In genomic region chr12:54134850-54135249, GRCh38 we compare ENCODE assay signal across 17 cellular contexts. TPM values are rescaled to one million over a fixed set of nuclear protein-coding genes. Genes with fewer than 3 reads are reported as not detected.
A peak's percentile ranks its signal among the peaks of the same experiment; 100 is the strongest.
DNase-seq lines count a peak whose midpoint lies in the region; ATAC-seq and TF ChIP-seq lines count a peak whose summit lies in the region.
"Had no signal": no experiment of that assay in that cellular context is flagged by ENCODE, and none has a peak within 500 bp of the region (broad histone marks: within the 10 kb centered on the region; RNA-seq: fewer than 3 reads in every experiment).

No MANE protein-coding gene starts in this region.

- intact Hi-C loops in Caco-2 (cut with micrococcal nuclease; ENCODE audit: unreplicated experiment) (loop anchor here (1.0 kb wide), 6 partner anchors 24 to 129 kb away; no protein-coding TSS in a partner anchor), HCT116 (cut with micrococcal nuclease) (loop anchor here (5.0 kb wide), 1 partner anchor 103 kb away; the partner anchor contains the start of gene HOXC5), prostate gland (cut with DNase I) (no loop called here)

- H3K27ac Mint-ChIP-seq in Caco-2 (ENCODE audit: unreplicated experiment): peak overlapping the region; percentile 71
- H3K27ac Mint-ChIP-seq: activated naive CD4-positive, alpha-beta T cell treated with anti-CD3 and anti-CD28 coated beads, Interleukin-2, amount 50 U/mL, for 24 hours; effector memory CD8-positive, alpha-beta T cell had no signal

- no peaks in the 10 kb centered on the region for H3K27me3 ChIP-seq in Caco-2 (replicated peaks; ENCODE audit: control insufficient read depth, insufficient read depth, low read length)
- no peaks in the 10 kb centered on the region; the same call in 1 of the 2 replicates for H3K27me3 ChIP-seq in HCT116 (ENCODE audit: insufficient read depth, low read length)
- H3K27me3 ChIP-seq in SK-N-SH (ENCODE audit: insufficient read depth): no peaks in the 10 kb centered on the region
- H3K27me3 ChIP-seq in prostate gland (replicated peaks; ENCODE audit: insufficient read depth): no peaks in the 10 kb centered on the region
- H3K27me3 ChIP-seq: breast epithelium, upper lobe of left lung had no signal

- H3K9ac ChIP-seq in HCT116 (ENCODE audit: low read length): no peak overlapping the region
- no peak overlapping the region for H3K9ac ChIP-seq in SK-N-SH

- DNase-seq in Caco-2: peak; percentile 57 to 62
- DNase-seq in HCT116 (ENCODE audit: low read depth, low spot score): no peak
- peak; percentile 45 for DNase-seq in SK-N-SH
- peak; percentile 82 for DNase-seq in left kidney (ENCODE audit: low read depth, low spot score)
- no peak for DNase-seq in NCI-H2227 (lab: John Stamatoyannopoulos, UW; ENCODE audit: unreplicated experiment)
- no peak for DNase-seq in prostate gland (ENCODE audit: low spot score)
- DNase-seq: effector memory CD8-positive, alpha-beta T cell; GOT3; Kasumi-1; retina; stimulated activated CD4-positive, alpha-beta T cell treated with anti-CD3 and anti-CD28 coated beads, Interleukin-2, amount 100 ng/mL, for 24 hours; upper lobe of left lung had no signal

- no peaks in the 10 kb centered on the region for H3K36me3 Mint-ChIP-seq in Caco-2 (ENCODE audit: insufficient read depth, unreplicated experiment)

- H3K4me3 ChIP-seq in Caco-2 (ENCODE audit: low read depth, low read length): no peak overlapping the region
- no peak overlapping the region for H3K4me3 ChIP-seq in HCT116 (replicated peaks in 1 of 2; ENCODE audit: low read depth in 1 of 2, low read length in 2 of 2)
- H3K4me3 ChIP-seq in SK-N-SH (ENCODE audit: low read depth in 2 of 2, low read length in 1 of 2): no peak overlapping the region
- no peak overlapping the region for H3K4me3 ChIP-seq in prostate gland
- H3K4me3 ChIP-seq: breast epithelium, upper lobe of left lung had no signal

- H4K20me1 ChIP-seq in HCT116 (ENCODE audit: insufficient read depth) (no peaks in the 10 kb centered on the region), SK-N-SH (ENCODE audit: insufficient read depth) (no peaks in the 10 kb centered on the region)

- H3K4me1 Mint-ChIP-seq in Caco-2 (ENCODE audit: low read depth, unreplicated experiment): peaks cover 36% of the 10 kb centered on the region
- H3K4me1 Mint-ChIP-seq: activated naive CD4-positive, alpha-beta T cell treated with anti-CD3 and anti-CD28 coated beads, Interleukin-2, amount 50 U/mL, for 24 hours had no signal

- BruUV-seq in Caco-2 (replicated peaks; lab: Mats Ljungman, UMichigan): TSS peak; percentile 53
- BruUV-seq in HCT116 (replicated peaks; lab: Mats Ljungman, UMichigan): no TSS peak

- H3K79me2 ChIP-seq in HCT116 (ENCODE audit: insufficient read depth, low read length) (no peaks in the 10 kb centered on the region), SK-N-SH (ENCODE audit: insufficient read depth) (no peaks in the 10 kb centered on the region)

- RAD21 ChIA-PET in HCT116 (lab: Charles Lee; ENCODE audit: low non-redundant PET in 1 of 2, low total read pairs in 2 of 2, uncharacterized antibody in 2 of 2, unreplicated experiment in 2 of 2): interaction anchor here in 1 of 2 experiments (1.0 kb wide), 1 partner anchor 102 kb away, joined by 4 read pairs; the partner anchor contains the start of gene HOXC5

- H3K9me3 Mint-ChIP-seq in Caco-2 (ENCODE audit: unreplicated experiment): no peaks in the 10 kb centered on the region
- H3K9me3 Mint-ChIP-seq: activated naive CD4-positive, alpha-beta T cell treated with anti-CD3 and anti-CD28 coated beads, Interleukin-2, amount 50 U/mL, for 24 hours; effector memory CD8-positive, alpha-beta T cell had no signal

- H3K9me2 ChIP-seq in HCT116 (ENCODE audit: insufficient read depth) (no peaks in the 10 kb centered on the region), SK-N-SH (no peaks in the 10 kb centered on the region)

- POLR2A ChIA-PET in Caco-2 (lab: Charles Lee) (interaction anchor here (1.2 to 1.3 kb wide), 2 partner anchors 102 to 190 kb away, joined by 4 to 5 read pairs; partner anchors contain the start of genes COPZ1 and HOXC5), HCT116 (lab: Charles Lee) (no interaction called here), SK-N-SH (lab: Yijun Ruan, JAX) (interaction anchor here (0.5 to 2.0 kb wide), 3 partner anchors 56 to 107 kb away, joined by 3 to 13 read pairs (median 3); partner anchors contain the start of gene HOXC4)

- H3K4me3 Mint-ChIP-seq in Caco-2 (ENCODE audit: unreplicated experiment): peak overlapping the region; percentile 14
- H3K4me3 Mint-ChIP-seq: activated naive CD4-positive, alpha-beta T cell treated with anti-CD3 and anti-CD28 coated beads, Interleukin-2, amount 50 U/mL, for 24 hours; effector memory CD8-positive, alpha-beta T cell had no signal

- TF ChIP-seq POLR2A in HCT116 (IDR thresholded peaks at IDR 0.05; ENCODE audit: borderline replicate concordance, extremely low read depth, insufficient read depth, insufficient read length) (no peak), prostate gland (IDR thresholded peaks at IDR 0.05) (no peak)

- no peaks in the 10 kb centered on the region for H3K9me3 ChIP-seq in Caco-2
- no peaks in the 10 kb centered on the region for H3K9me3 ChIP-seq in HCT116 (ENCODE audit: control insufficient read depth in 1 of 2, insufficient read depth in 1 of 2, low read depth in 1 of 2, low read length in 2 of 2)
- H3K9me3 ChIP-seq in SK-N-SH: no peaks in the 10 kb centered on the region
- H3K9me3 ChIP-seq in prostate gland: no peaks in the 10 kb centered on the region
- H3K9me3 ChIP-seq: breast epithelium, upper lobe of left lung had no signal

- TF ChIP-seq EP300 in SK-N-SH (IDR thresholded peaks at IDR 0.05; ENCODE audit: borderline replicate concordance in 1 of 2, low read depth in 1 of 2, low read length in 1 of 2): no peak

- H3K27me3 Mint-ChIP-seq in Caco-2 (ENCODE audit: insufficient read depth, unreplicated experiment): no peaks in the 10 kb centered on the region

- H3K27ac ChIP-seq in HCT116 (ENCODE audit: low read depth, low read length) (no peak overlapping the region), SK-N-SH (ENCODE audit: low read depth in 2 of 2, low read length in 1 of 2) (peak overlapping the region in 1 of 2 experiments; percentile 67; a peak in 2 of 4 replicates), prostate gland (no peak overlapping the region)
- H3K27ac ChIP-seq: upper lobe of left lung had no signal

- CTCF ChIA-PET in Caco-2 (lab: Charles Lee): interaction anchor here (0.6 to 2.9 kb wide), 26 partner anchors 14 to 265 kb away, joined by 3 to 50 read pairs (median 8); partner anchors contain the start of genes COPZ1, HOXC10, HOXC4 and HOXC5
- CTCF ChIA-PET in HCT116 (lab: Charles Lee): interaction anchor here (0.7 to 1.0 kb wide), 2 partner anchors 93 to 103 kb away, joined by 3 to 5 read pairs; no protein-coding TSS in a partner anchor
- CTCF ChIA-PET in SK-N-SH (lab: Yijun Ruan, JAX): interaction anchor here (0.8 to 10.5 kb wide), 21 partner anchors 11 to 134 kb away, joined by 3 to 127 read pairs (median 6); partner anchors contain the start of genes HOXC4, HOXC5, HOXC8 and SMUG1

- TF ChIP-seq RAD21 in HCT116 (IDR thresholded peaks at IDR 0.05; ENCODE audit: low read depth): peak; percentile 49
- TF ChIP-seq RAD21 in SK-N-SH (IDR thresholded peaks at IDR 0.05; ENCODE audit: low read length): peak; percentile 76

- peak; percentile 37 to 57 for TF ChIP-seq CTCF in Caco-2 (IDR thresholded peaks at IDR 0.05; ENCODE audit: insufficient read depth in 1 of 2, low read depth in 1 of 2, low read length in 1 of 2, severe bottlenecking in 1 of 2, unreplicated experiment in 1 of 2)
- peak; percentile 26 to 37 (median 28); a peak in 5 of 6 replicates for TF ChIP-seq CTCF in HCT116 (IDR thresholded peaks at IDR 0.05 in 2 of 3, conservative IDR thresholded peaks at IDR 0.05 in 1 of 3; ENCODE audit: borderline replicate concordance in 1 of 3, insufficient read depth in 1 of 3, low read depth in 2 of 3, low read length in 2 of 3)
- no peak for TF ChIP-seq CTCF in SK-N-SH (IDR thresholded peaks at IDR 0.05)
- TF ChIP-seq CTCF in prostate gland (IDR thresholded peaks at IDR 0.05): no peak

- H3K4me1 ChIP-seq in Caco-2 (peaks cover 80% of the 10 kb centered on the region), HCT116 (ENCODE audit: control insufficient read depth in 1 of 2, insufficient read depth in 2 of 2, low read length in 2 of 2) (peaks cover 4 to 5% of the 10 kb centered on the region in 2 experiments; a peak in 1 of 4 replicates), SK-N-SH (ENCODE audit: control insufficient read depth in 1 of 2, insufficient read depth in 2 of 2, low read depth in 1 of 2, low read length in 1 of 2) (peaks cover 0 to 47% of the 10 kb centered on the region in 2 experiments; a peak in 2 of 4 replicates), prostate gland (replicated peaks) (no peaks in the 10 kb centered on the region)
- H3K4me1 ChIP-seq: breast epithelium, upper lobe of left lung had no signal

- H3K36me3 ChIP-seq in Caco-2 (ENCODE audit: control insufficient read depth, insufficient read depth, low read length) (no peaks in the 10 kb centered on the region), HCT116 (ENCODE audit: control insufficient read depth in 1 of 2, insufficient read depth in 2 of 2, low read length in 2 of 2) (no peaks in the 10 kb centered on the region), SK-N-SH (replicated peaks in 1 of 2; ENCODE audit: control insufficient read depth in 1 of 2, insufficient read depth in 2 of 2, low read length in 1 of 2) (peaks cover 0 to 9% of the 10 kb centered on the region in 2 experiments), prostate gland (no peaks in the 10 kb centered on the region)
- H3K36me3 ChIP-seq: breast epithelium, upper lobe of left lung had no signal

- ATAC-seq in HCT116 (peak; percentile 59; the same call in 1 of the 2 replicates), GM21737 (IDR thresholded peaks at IDR 0.05; ENCODE audit: unreplicated experiment) (no peak), GM18498 (IDR thresholded peaks at IDR 0.05; ENCODE audit: unreplicated experiment) (no peak)
- ATAC-seq: activated CD4-positive, CD25-positive, alpha-beta regulatory T cell treated with anti-CD3 and anti-CD28 coated beads, Interleukin-2, amount 50 U/mL, for 24 hours; effector memory CD8-positive, alpha-beta T cell had no signal

- 96% methylated on average over 7 of the region's 7 CpGs for WGBS in SK-N-SH (ENCODE audit: low lambda C conversion rate)
- 62% methylated on average over 7 of the region's 7 CpGs for WGBS in prostate gland

- no peaks in the 10 kb centered on the region for H3F3A ChIP-seq in SK-N-SH (replicated peaks; ENCODE audit: insufficient read depth)

- H3K4me2 ChIP-seq in HCT116 (ENCODE audit: low read length) (no peak overlapping the region), SK-N-SH (no peak overlapping the region)

- H2AFZ ChIP-seq in HCT116 (ENCODE audit: low read depth, low read length, poor library complexity, severe bottlenecking) (no peak overlapping the region), SK-N-SH (ENCODE audit: low read depth) (no peak overlapping the region)

TF ChIP-seq in HCT116, 20 proteins besides CTCF, POLR2A, EP300 and RAD21 (continues in another document):
- TF ChIP-seq EGR1 (IDR thresholded peaks at IDR 0.05; ENCODE audit: low read depth): no peak

RNA-seq across cellular contexts. Expression of gene SMUG1, which starts 53.9 kb away (rescaled TPM):
- total RNA-seq in Caco-2 (2022) (51.8 and 53.2 TPM in 2 replicates), HCT116 (2021; ENCODE audit: unreplicated experiment) (43.6 TPM), prostate gland (10 to 100 TPM; 51.7 to 54.9 TPM)
- 32.0 and 43.0 TPM in 2 replicates for polyA plus RNA-seq in HCT116 (2012)
- 61.3 and 78.4 TPM in 2 replicates for polyA plus RNA-seq in SK-N-SH (2012; rRNA removed)
- 42.3 and 50.3 TPM in 2 replicates for polyA plus RNA-seq in SK-N-SH (2012; cell fraction: cytosol; rRNA removed)
- 113 and 138 TPM in 2 replicates for polyA plus RNA-seq in SK-N-SH (2012; cell fraction: nucleus; rRNA removed)

Comparison
In these comparisons a context has a peak if more than half of its experiments do, and no peak if none do; other contexts are left out.
1. DNase-seq: peak in Caco-2 (2 of 2), SK-N-SH (single experiment) and left kidney (single experiment); none in HCT116 (single experiment), NCI-H2227 (single experiment) and prostate gland (single experiment).
2. CTCF ChIP-seq: peak in Caco-2 (2 of 2) and HCT116 (3 of 3); none in SK-N-SH (single experiment) and prostate gland (0 of 4).